1 cellular context compared by ENCODE assay signal in genomic region chr19:54426291-54426918, GRCh38.
TF ChIP-seq lines count a peak whose summit lies in the region.

No MANE protein-coding gene starts in this region.

TF ChIP-seq in H1, 55 proteins besides CTCF, POLR2A, EP300 and RAD21:
- TF ChIP-seq TEAD4 (IDR thresholded peaks at IDR 0.05; ENCODE audit: low read depth, low read length): no peak
- TF ChIP-seq EZH2 (IDR thresholded peaks at IDR 0.05; ENCODE audit: low read depth, low read length, severe bottlenecking): no peak
- no peak for TF ChIP-seq SP4 (IDR thresholded peaks at IDR 0.05; ENCODE audit: low read length)
- no peak for TF ChIP-seq GTF2F1 (IDR thresholded peaks at IDR 0.05; ENCODE audit: borderline replicate concordance, low read depth, low read length)
TF ChIP-seq in H1: peak in this region for 0.
